ENCODE assay signal across 20 cellular contexts in the genomic region with DNA sequence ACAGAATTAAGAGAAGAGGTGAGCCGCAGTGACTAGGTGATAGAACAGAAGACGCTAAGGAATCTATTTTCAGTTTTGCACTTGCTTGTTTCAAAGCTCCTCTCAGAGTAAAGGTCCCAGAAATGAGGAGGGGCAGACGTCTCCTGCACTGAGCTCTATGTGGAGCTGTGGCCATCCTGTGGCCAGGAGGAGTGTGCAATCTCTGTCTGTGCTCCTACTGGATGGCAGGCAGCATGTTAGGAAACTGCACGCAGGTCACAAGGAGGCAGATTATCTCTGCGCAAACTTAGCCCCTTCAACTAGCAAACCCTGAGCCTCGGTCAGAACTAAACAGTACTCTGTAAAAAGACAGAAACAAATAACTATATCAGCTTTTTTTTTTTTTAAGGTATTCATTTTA. TPM values are rescaled to one million over a fixed set of nuclear protein-coding genes. Genes with fewer than 3 reads are reported as not detected.
A peak's percentile ranks its signal among the peaks of the same experiment; 100 is the strongest.
DNase-seq lines count a peak whose midpoint lies in the region; ATAC-seq and TF ChIP-seq lines count a peak whose summit lies in the region.
"Had no signal": no experiment of that assay in that cellular context is flagged by ENCODE, and none has a peak within 500 bp of the region (broad histone marks: within the 10 kb centered on the region; RNA-seq: fewer than 3 reads in every experiment).

No MANE protein-coding gene starts in this region.

- WGBS in gastroesophageal sphincter (ENCODE audit: low coverage in 1 of 2), 2 donors, result 70 to 84% methylated on average over 2 to 6 of the region's 6 CpGs

- H3K4me1 ChIP-seq in A673 (ENCODE audit: insufficient read depth, low read length, poor library complexity, severe bottlenecking), result peaks cover 50% of the 10 kb centered on the region
- no peaks in the 10 kb centered on the region for H3K4me1 ChIP-seq in gastroesophageal sphincter

- intact Hi-C loops in A673 (cut with micrococcal nuclease; ENCODE audit: unreplicated experiment) (no loop called here), CD14-positive monocyte (cut with micrococcal nuclease) (no loop called here)

- no TSS peak for BruUV-seq in A673 (replicated peaks; lab: Mats Ljungman, UMichigan)

- H3K36me3 Mint-ChIP-seq in WTC11 (no peaks in the 10 kb centered on the region), CD14-positive monocyte (peaks cover 40 to 58% of the 10 kb centered on the region in 2 donors)

- H3K27me3 Mint-ChIP-seq in WTC11 (ENCODE audit: low read depth) (no peaks in the 10 kb centered on the region), CD14-positive monocyte (ENCODE audit: low read depth in 3 of 3) (no peaks in the 10 kb centered on the region)
- H3K27me3 Mint-ChIP-seq: CD4-positive, alpha-beta T cell had no signal

- H3K4me3 ChIP-seq in A673 (ENCODE audit: low read depth, low read length, poor library complexity, severe bottlenecking) (no peak overlapping the region), gastroesophageal sphincter (no peak overlapping the region)
- H3K4me3 ChIP-seq: GM23248 had no signal

- no peaks in the 10 kb centered on the region for H3K36me3 ChIP-seq in A673 (ENCODE audit: insufficient read depth, low read length, poor library complexity, severe bottlenecking)
- peaks cover 0 to 36% of the 10 kb centered on the region in 2 donors for H3K36me3 ChIP-seq in gastroesophageal sphincter

- TF ChIP-seq EP300 in gastroesophageal sphincter (IDR thresholded peaks at IDR 0.05), result no peak

- POLR2A ChIA-PET in A673 (lab: Charles Lee; ENCODE audit: low non-redundant PET), result no interaction called here
- POLR2A ChIA-PET in WTC11 (lab: Charles Lee), result interaction anchor here (0.6 to 1.0 kb wide), 2 partner anchors 15 to 353 kb away, joined by 3 read pairs; no protein-coding TSS in a partner anchor

- ATAC-seq in WTC11 (peak; percentile 78), gastroesophageal sphincter (no peak)

- H3K9me3 Mint-ChIP-seq in WTC11 (no peaks in the 10 kb centered on the region), CD14-positive monocyte (no peaks in the 10 kb centered on the region)
- H3K9me3 Mint-ChIP-seq: CD4-positive, alpha-beta T cell had no signal

- H3K4me1 Mint-ChIP-seq in WTC11 (no peaks in the 10 kb centered on the region), CD14-positive monocyte (no peaks in the 10 kb centered on the region)

- 0 out of 2 replicates have a peak, but pooled peaks have one; percentile 7 for TF ChIP-seq CTCF in A673 (conservative IDR thresholded peaks at IDR 0.05; ENCODE audit: low read depth, low read length)
- no peak for TF ChIP-seq CTCF in WTC11 (IDR thresholded peaks at IDR 0.05)
- TF ChIP-seq CTCF in CD14-positive monocyte (IDR thresholded peaks at IDR 0.05), result no peak
- TF ChIP-seq CTCF in gastroesophageal sphincter (IDR thresholded peaks at IDR 0.05), result no peak

- H3K27me3 ChIP-seq in A673 (replicated peaks; ENCODE audit: insufficient read depth, low read depth, low read length, poor library complexity) (no peaks in the 10 kb centered on the region), gastroesophageal sphincter (no peaks in the 10 kb centered on the region)

- no peak for TF ChIP-seq POLR2A in gastroesophageal sphincter (IDR thresholded peaks at IDR 0.05)

- DNase-seq in A673 (ENCODE audit: low spot score) (no peak), HuH-7 (ENCODE audit: low spot score) (peak; percentile 5), WTC11 (ENCODE audit: low spot score) (peak; percentile 17), islet precursor cell (peak; percentile 61), NCI-H128 (lab: John Stamatoyannopoulos, UW; ENCODE audit: unreplicated experiment) (no peak), CD14-positive monocyte (ENCODE audit: low spot score) (no peak), NCI-H69 (lab: John Stamatoyannopoulos, UW) (no peak)
- DNase-seq: AML-193; CD4-positive, alpha-beta T cell; DMS79 treated with DMSO at 0.1 percent for 48 hours; GF-D8; GM23248; KG1; NCI-H1092 treated with DMSO at 0.1 percent for 48 hours; NCI-H1694 treated with DMSO at 0.1 percent for 48 hours; NCI-H510A treated with DMSO at 0.1 percent for 48 hours; OCI-M1 had no signal

- H3K27ac Mint-ChIP-seq in WTC11 (no peak overlapping the region), CD14-positive monocyte (no peak overlapping the region)
- H3K27ac Mint-ChIP-seq: CD4-positive, alpha-beta T cell had no signal

- H3K27ac ChIP-seq in A673 (ENCODE audit: low read depth, low read length, poor library complexity, severe bottlenecking) (no peak overlapping the region), gastroesophageal sphincter (no peak overlapping the region)
- H3K27ac ChIP-seq: GM23248, HL-60, RWPE1 had no signal

- CTCF ChIA-PET in A673 (lab: Charles Lee) (interaction anchor here (0.5 kb wide), 1 partner anchor 68 kb away, joined by 5 read pairs; no protein-coding TSS in a partner anchor), WTC11 (lab: Charles Lee) (interaction anchor here (0.7 to 2.8 kb wide), 5 partner anchors 30 to 488 kb away, joined by 3 to 12 read pairs (median 3); partner anchors contain the start of genes CSNK1G1 and PPIB)

- H3K4me3 Mint-ChIP-seq in WTC11 (no peak overlapping the region), CD14-positive monocyte (no peak overlapping the region)
- H3K4me3 Mint-ChIP-seq: CD4-positive, alpha-beta T cell had no signal

- H3K9me3 ChIP-seq in A673 (ENCODE audit: low read depth, low read length, poor library complexity, severe bottlenecking), result no peaks in the 10 kb centered on the region
- H3K9me3 ChIP-seq in gastroesophageal sphincter, result no peaks in the 10 kb centered on the region

TF ChIP-seq in WTC11, 78 proteins besides CTCF, POLR2A, EP300 and RAD21 (continues in another document):
- TF ChIP-seq FOXJ3 (CRISPR knock-in tag; IDR thresholded peaks at IDR 0.05; ENCODE audit: borderline replicate concordance), result no peak
- TF ChIP-seq TP53 (CRISPR knock-in tag; IDR thresholded peaks at IDR 0.05), result no peak
- no peak for TF ChIP-seq RORB (CRISPR knock-in tag; IDR thresholded peaks at IDR 0.05)
- no peak for TF ChIP-seq GABPB1 (CRISPR knock-in tag; IDR thresholded peaks at IDR 0.05)
- no peak for TF ChIP-seq ESRRA (CRISPR knock-in tag; IDR thresholded peaks at IDR 0.05; ENCODE audit: borderline replicate concordance)
- no peak for TF ChIP-seq NFYB (CRISPR knock-in tag; conservative IDR thresholded peaks at IDR 0.05; ENCODE audit: low read depth)
- TF ChIP-seq, protein P1, sequence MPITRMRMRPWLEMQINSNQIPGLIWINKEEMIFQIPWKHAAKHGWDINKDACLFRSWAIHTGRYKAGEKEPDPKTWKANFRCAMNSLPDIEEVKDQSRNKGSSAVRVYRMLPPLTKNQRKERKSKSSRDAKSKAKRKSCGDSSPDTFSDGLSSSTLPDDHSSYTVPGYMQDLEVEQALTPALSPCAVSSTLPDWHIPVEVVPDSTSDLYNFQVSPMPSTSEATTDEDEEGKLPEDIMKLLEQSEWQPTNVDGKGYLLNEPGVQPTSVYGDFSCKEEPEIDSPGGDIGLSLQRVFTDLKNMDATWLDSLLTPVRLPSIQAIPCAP (CRISPR knock-in tag; IDR thresholded peaks at IDR 0.05), result no peak
- TF ChIP-seq ZNF219 (CRISPR knock-in tag; IDR thresholded peaks at IDR 0.05; ENCODE audit: borderline replicate concordance), result no peak
- no peak for TF ChIP-seq ATF6 (CRISPR knock-in tag; IDR thresholded peaks at IDR 0.05)
- TF ChIP-seq, protein P2, sequence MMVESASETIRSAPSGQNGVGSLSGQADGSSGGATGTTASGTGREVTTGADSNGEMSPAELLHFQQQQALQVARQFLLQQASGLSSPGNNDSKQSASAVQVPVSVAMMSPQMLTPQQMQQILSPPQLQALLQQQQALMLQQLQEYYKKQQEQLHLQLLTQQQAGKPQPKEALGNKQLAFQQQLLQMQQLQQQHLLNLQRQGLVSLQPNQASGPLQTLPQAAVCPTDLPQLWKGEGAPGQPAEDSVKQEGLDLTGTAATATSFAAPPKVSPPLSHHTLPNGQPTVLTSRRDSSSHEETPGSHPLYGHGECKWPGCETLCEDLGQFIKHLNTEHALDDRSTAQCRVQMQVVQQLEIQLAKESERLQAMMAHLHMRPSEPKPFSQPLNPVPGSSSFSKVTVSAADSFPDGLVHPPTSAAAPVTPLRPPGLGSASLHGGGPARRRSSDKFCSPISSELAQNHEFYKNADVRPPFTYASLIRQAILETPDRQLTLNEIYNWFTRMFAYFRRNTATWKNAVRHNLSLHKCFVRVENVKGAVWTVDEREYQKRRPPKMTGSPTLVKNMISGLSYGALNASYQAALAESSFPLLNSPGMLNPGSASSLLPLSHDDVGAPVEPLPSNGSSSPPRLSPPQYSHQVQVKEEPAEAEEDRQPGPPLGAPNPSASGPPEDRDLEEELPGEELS (CRISPR knock-in tag; IDR thresholded peaks at IDR 0.05), result no peak
- TF ChIP-seq TCF7 (CRISPR knock-in tag; IDR thresholded peaks at IDR 0.05; ENCODE audit: low read depth), result no peak

RNA-seq across cellular contexts. Expression of gene PPIB, which starts 31.1 kb away (rescaled TPM):
- total RNA-seq in A673 (2021) (410 and 416 TPM in 2 replicates), WTC11 (2021) (469 to 495 TPM (median 485 TPM) in 3 replicates), gastroesophageal sphincter (100 to 1,000 TPM; 151 to 257 (median 235) TPM)
- polyA plus RNA-seq in CD14-positive monocyte, result 100 to 1,000 TPM; 520 to 532 TPM

RNA-seq across cellular contexts. Expression of gene SNX22, which starts 42.4 kb away (rescaled TPM):
- total RNA-seq in A673 (2021), result 2.6 and 2.7 TPM in 2 replicates
- 5.9 to 6.1 TPM (median 5.9 TPM) in 3 replicates for total RNA-seq in WTC11 (2021)
- polyA plus RNA-seq in CD14-positive monocyte, result 1 to 10 TPM in 1 of 2 donors, under 1 TPM in 1; 0.80 to 1.2 TPM
- under 1 TPM in 2 of 4 donors, not detected in 2; 0.13 to 0.19 TPM for total RNA-seq in gastroesophageal sphincter
- total RNA-seq: GM23248 had no signal

Comparison
In these comparisons a context has a peak if more than half of its experiments do, and no peak if none do; other contexts are left out.
1. DNase-seq: peak in HuH-7 (single experiment), WTC11 (single experiment) and islet precursor cell (single experiment); none in A673 (single experiment), NCI-H128 (single experiment), CD14-positive monocyte (single experiment) and NCI-H69 (single experiment).